20 cellular contexts compared by ENCODE assay signal in the genomic region with DNA sequence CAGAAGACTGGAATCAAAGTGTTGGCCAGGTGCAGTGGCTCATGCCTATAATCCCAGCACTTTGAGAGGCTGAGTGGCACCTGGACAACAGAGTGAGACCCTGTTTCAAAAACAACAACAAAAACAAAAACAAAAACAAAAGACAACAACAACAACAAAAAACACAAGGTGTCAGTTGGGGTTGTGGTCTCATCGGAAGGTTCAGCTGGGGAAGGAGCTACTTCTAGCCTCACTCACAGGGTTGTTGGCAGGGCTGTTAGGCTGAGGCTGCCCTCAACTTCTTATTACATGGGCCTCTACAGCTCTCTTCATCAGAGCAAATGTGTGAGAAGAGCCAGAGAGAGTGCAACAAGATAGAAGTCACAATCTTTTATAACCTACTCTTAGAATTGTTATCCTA.
"Had no signal": no experiment of that assay in that cellular context is flagged by ENCODE, and none has a peak within 500 bp of the region (broad histone marks: within the 10 kb centered on the region; RNA-seq: fewer than 3 reads in every experiment).

No MANE protein-coding gene starts in this region.

- H3K27ac Mint-ChIP-seq: activated naive CD4-positive, alpha-beta T cell treated with anti-CD3 and anti-CD28 coated beads for 36 hours; nephron; progenitor cell of endocrine pancreas had no signal

- DNase-seq: activated CD4-positive, alpha-beta T cell treated with anti-CD3 and anti-CD28 coated beads, Interleukin-2, amount 50 U/mL, for 4 hours; activated naive CD4-positive, alpha-beta T cell treated with anti-CD3 and anti-CD28 coated beads for 36 hours; amygdala; body of pancreas; central memory CD4-positive, alpha-beta T cell; effector CD4-positive, alpha-beta T cell; glutamatergic neuron; kidney glomerular epithelial cell; left ventricle myocardium superior; mesendoderm; occipital lobe; right cardiac atrium; small intestine; stimulated activated CD4-positive, alpha-beta T cell treated with anti-CD3 and anti-CD28 coated beads, Interleukin-4, amount 100 ng/mL, for 24 hours; stimulated activated naive CD8-positive, alpha-beta T cell treated with anti-CD3 and anti-CD28 coated beads, Interleukin-15, Interleukin-2, amounts not matched to agents 100 U/mL and 50 U/mL, for 24 hours; transverse colon had no signal

- H3K27ac ChIP-seq: body of pancreas, coronary artery, transverse colon, vagina had no signal

- H3K4me3 Mint-ChIP-seq: activated naive CD4-positive, alpha-beta T cell treated with anti-CD3 and anti-CD28 coated beads for 36 hours; nephron had no signal

- ATAC-seq: body of pancreas; left ventricle myocardium superior; right cardiac atrium; stimulated activated naive CD8-positive, alpha-beta T cell treated with anti-CD3 and anti-CD28 coated beads, Interleukin-15, Interleukin-2, amounts not matched to agents 100 U/mL and 50 U/mL, for 24 hours had no signal
